In genomic region chr7:44967571-44968446, GRCh38 we compare ENCODE assay signal across 8 cellular contexts. TPM values are rescaled to one million over a fixed set of nuclear protein-coding genes. Genes with fewer than 3 reads are reported as not detected.
DNase-seq lines count a peak whose midpoint lies in the region; ATAC-seq and TF ChIP-seq lines count a peak whose summit lies in the region.

No MANE protein-coding gene starts in this region.

- H3K27me3 Mint-ChIP-seq in CD4-positive, CD25-positive, alpha-beta regulatory T cell: no peaks in the 10 kb centered on the region
- H3K27me3 Mint-ChIP-seq in HFFc6 (ENCODE audit: insufficient read depth): peaks cover 4% of the 10 kb centered on the region; the same call in 1 of the 2 replicates
- no peaks in the 10 kb centered on the region for H3K27me3 Mint-ChIP-seq in natural killer cell (ENCODE audit: low read depth in 2 of 2)

- no peak overlapping the region for H3K4me3 ChIP-seq in CD4-positive, CD25-positive, alpha-beta regulatory T cell (ENCODE audit: low read depth, low read length)

- H3K4me1 Mint-ChIP-seq in CD4-positive, CD25-positive, alpha-beta regulatory T cell: peaks cover 0 to 17% (median 7%) of the 10 kb centered on the region in 4 donors
- H3K4me1 Mint-ChIP-seq in HFFc6 (ENCODE audit: low read depth) (no peaks in the 10 kb centered on the region), natural killer cell (peaks cover 15 to 18% of the 10 kb centered on the region in 2 donors)

- H3K27ac Mint-ChIP-seq in CD4-positive, CD25-positive, alpha-beta regulatory T cell: peak overlapping the region; percentile 46 to 80 (median 79)
- H3K27ac Mint-ChIP-seq in HFFc6 (no peak overlapping the region), natural killer cell (peak overlapping the region; percentile 60 to 83)

- no peak for ATAC-seq in CD4-positive, CD25-positive, alpha-beta regulatory T cell (ENCODE audit: low read depth in 2 of 2)
- no peak for ATAC-seq in natural killer cell
- no peak for ATAC-seq in GM19463 (IDR thresholded peaks at IDR 0.05; ENCODE audit: unreplicated experiment)
- ATAC-seq in HG02588 (IDR thresholded peaks at IDR 0.05; ENCODE audit: unreplicated experiment): no peak
- ATAC-seq in GM21515 (IDR thresholded peaks at IDR 0.05; ENCODE audit: unreplicated experiment): no peak
- no peak for ATAC-seq in GM18867 (IDR thresholded peaks at IDR 0.05; ENCODE audit: unreplicated experiment)

- H3K36me3 Mint-ChIP-seq in CD4-positive, CD25-positive, alpha-beta regulatory T cell: peaks cover 10% of the 10 kb centered on the region
- no peaks in the 10 kb centered on the region for H3K36me3 Mint-ChIP-seq in HFFc6 (ENCODE audit: low read depth)
- H3K36me3 Mint-ChIP-seq in natural killer cell: no peaks in the 10 kb centered on the region

- peaks cover 78% of the 10 kb centered on the region for H3K36me3 ChIP-seq in CD4-positive, CD25-positive, alpha-beta regulatory T cell (ENCODE audit: control insufficient read depth, insufficient read depth, low read length)

- H3K4me1 ChIP-seq in CD4-positive, CD25-positive, alpha-beta regulatory T cell (ENCODE audit: control insufficient read depth, insufficient read depth, low read length, poor library complexity, severe bottlenecking): no peaks in the 10 kb centered on the region

- intact Hi-C loops in natural killer cell (cut with micrococcal nuclease): no loop called here

- H3K9me3 ChIP-seq in CD4-positive, CD25-positive, alpha-beta regulatory T cell (ENCODE audit: control insufficient read depth in 2 of 2, low read length in 2 of 2): no peaks in the 10 kb centered on the region

- peak overlapping the region in 1 of 4 donors; percentile 4 for H3K4me3 Mint-ChIP-seq in CD4-positive, CD25-positive, alpha-beta regulatory T cell
- H3K4me3 Mint-ChIP-seq in HFFc6: no peak overlapping the region
- H3K4me3 Mint-ChIP-seq in natural killer cell: no peak overlapping the region

- no peak overlapping the region for H3K27ac ChIP-seq in CD4-positive, CD25-positive, alpha-beta regulatory T cell (ENCODE audit: insufficient read depth, low read length, poor library complexity, severe bottlenecking)

- H3K27me3 ChIP-seq in CD4-positive, CD25-positive, alpha-beta regulatory T cell (ENCODE audit: control insufficient read depth, insufficient read depth, low read length): no peaks in the 10 kb centered on the region

- peak; percentile 60; the same call in 1 of the 2 replicates for TF ChIP-seq CTCF in HFFc6 (IDR thresholded peaks at IDR 0.05)
- TF ChIP-seq CTCF in natural killer cell (IDR thresholded peaks at IDR 0.05): no peak

- no peak for DNase-seq in CD4-positive, CD25-positive, alpha-beta regulatory T cell
- no peak for DNase-seq in HFFc6
- DNase-seq in cerebellar cortex (ENCODE audit: low spot score): peak; percentile 31
- DNase-seq in natural killer cell: no peak

- H3K9me3 Mint-ChIP-seq in CD4-positive, CD25-positive, alpha-beta regulatory T cell: no peaks in the 10 kb centered on the region
- H3K9me3 Mint-ChIP-seq in HFFc6 (no peaks in the 10 kb centered on the region), natural killer cell (no peaks in the 10 kb centered on the region)

RNA-seq across cellular contexts. Expression of gene MYO1G, which starts 11.0 kb away (rescaled TPM):
- total RNA-seq in CD4-positive, CD25-positive, alpha-beta regulatory T cell: 427 TPM
- polyA plus RNA-seq in CD4-positive, CD25-positive, alpha-beta regulatory T cell: 100 to 1,000 TPM; 132 to 229 (median 160) TPM
- total RNA-seq in HFFc6 (2021; fragmentation: NEBNext Ultra II Directional; extraction: Animal tissue kit (Norgen Biotek cat#: 25700)): not detected
- total RNA-seq in natural killer cell: 100 to 1,000 TPM; 371 to 470 (median 429) TPM

RNA-seq across cellular contexts. Expression of gene CCM2, which starts 32.2 kb away (rescaled TPM):
- total RNA-seq in CD4-positive, CD25-positive, alpha-beta regulatory T cell: 190 TPM
- 100 to 1,000 TPM; 139 to 163 (median 156) TPM for polyA plus RNA-seq in CD4-positive, CD25-positive, alpha-beta regulatory T cell
- 10 to 100 TPM; 50.3 to 57.4 (median 52.7) TPM for total RNA-seq in HFFc6 (2021; fragmentation: NEBNext Ultra II Directional; extraction: Animal tissue kit (Norgen Biotek cat#: 25700))
- total RNA-seq in natural killer cell: 100 to 1,000 TPM in 1 of 3 donors, 10 to 100 TPM in 2; 66.2 to 104 (median 97.5) TPM

Comparison
In these comparisons a context has a peak if more than half of its experiments do, and no peak if none do; other contexts are left out.
1. RNA of gene MYO1G, which starts 11.0 kb away (total RNA-seq): 371 to 470 TPM in natural killer cell and 427 TPM in CD4-positive, CD25-positive, alpha-beta regulatory T cell (single experiment); not detected in HFFc6; every median in the first group is over 100 times any median in the second.